ENCODE assay signal across 1 cellular context in genomic region chr16:22366371-22366770, GRCh38.
TF ChIP-seq lines count a peak whose summit lies in the region.

No MANE protein-coding gene starts in this region.

TF ChIP-seq in GM23338, 12 proteins besides CTCF, POLR2A, EP300 and RAD21 (continued from another document):
- TF ChIP-seq ZNF462 (CRISPR knock-in tag; IDR thresholded peaks at IDR 0.05): no peak
- TF ChIP-seq ZNF114 (CRISPR knock-in tag; IDR thresholded peaks at IDR 0.05): no peak
- TF ChIP-seq CREB1 (CRISPR knock-in tag; IDR thresholded peaks at IDR 0.05; ENCODE audit: low read depth): no peak
- TF ChIP-seq EZH2phosphoT487 (IDR thresholded peaks at IDR 0.05; ENCODE audit: unreplicated experiment): no peak
- no peak for TF ChIP-seq POLR2AphosphoS5 (IDR thresholded peaks at IDR 0.05; ENCODE audit: low read depth)
- TF ChIP-seq, protein P1, sequence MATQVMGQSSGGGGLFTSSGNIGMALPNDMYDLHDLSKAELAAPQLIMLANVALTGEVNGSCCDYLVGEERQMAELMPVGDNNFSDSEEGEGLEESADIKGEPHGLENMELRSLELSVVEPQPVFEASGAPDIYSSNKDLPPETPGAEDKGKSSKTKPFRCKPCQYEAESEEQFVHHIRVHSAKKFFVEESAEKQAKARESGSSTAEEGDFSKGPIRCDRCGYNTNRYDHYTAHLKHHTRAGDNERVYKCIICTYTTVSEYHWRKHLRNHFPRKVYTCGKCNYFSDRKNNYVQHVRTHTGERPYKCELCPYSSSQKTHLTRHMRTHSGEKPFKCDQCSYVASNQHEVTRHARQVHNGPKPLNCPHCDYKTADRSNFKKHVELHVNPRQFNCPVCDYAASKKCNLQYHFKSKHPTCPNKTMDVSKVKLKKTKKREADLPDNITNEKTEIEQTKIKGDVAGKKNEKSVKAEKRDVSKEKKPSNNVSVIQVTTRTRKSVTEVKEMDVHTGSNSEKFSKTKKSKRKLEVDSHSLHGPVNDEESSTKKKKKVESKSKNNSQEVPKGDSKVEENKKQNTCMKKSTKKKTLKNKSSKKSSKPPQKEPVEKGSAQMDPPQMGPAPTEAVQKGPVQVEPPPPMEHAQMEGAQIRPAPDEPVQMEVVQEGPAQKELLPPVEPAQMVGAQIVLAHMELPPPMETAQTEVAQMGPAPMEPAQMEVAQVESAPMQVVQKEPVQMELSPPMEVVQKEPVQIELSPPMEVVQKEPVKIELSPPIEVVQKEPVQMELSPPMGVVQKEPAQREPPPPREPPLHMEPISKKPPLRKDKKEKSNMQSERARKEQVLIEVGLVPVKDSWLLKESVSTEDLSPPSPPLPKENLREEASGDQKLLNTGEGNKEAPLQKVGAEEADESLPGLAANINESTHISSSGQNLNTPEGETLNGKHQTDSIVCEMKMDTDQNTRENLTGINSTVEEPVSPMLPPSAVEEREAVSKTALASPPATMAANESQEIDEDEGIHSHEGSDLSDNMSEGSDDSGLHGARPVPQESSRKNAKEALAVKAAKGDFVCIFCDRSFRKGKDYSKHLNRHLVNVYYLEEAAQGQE (IDR thresholded peaks at IDR 0.05; ENCODE audit: unreplicated experiment): no peak
- TF ChIP-seq JUNB (IDR thresholded peaks at IDR 0.05; ENCODE audit: unreplicated experiment): no peak
- no peak for TF ChIP-seq ZNF331 (CRISPR knock-in tag; IDR thresholded peaks at IDR 0.05; ENCODE audit: low read depth)
- TF ChIP-seq, protein P2, sequence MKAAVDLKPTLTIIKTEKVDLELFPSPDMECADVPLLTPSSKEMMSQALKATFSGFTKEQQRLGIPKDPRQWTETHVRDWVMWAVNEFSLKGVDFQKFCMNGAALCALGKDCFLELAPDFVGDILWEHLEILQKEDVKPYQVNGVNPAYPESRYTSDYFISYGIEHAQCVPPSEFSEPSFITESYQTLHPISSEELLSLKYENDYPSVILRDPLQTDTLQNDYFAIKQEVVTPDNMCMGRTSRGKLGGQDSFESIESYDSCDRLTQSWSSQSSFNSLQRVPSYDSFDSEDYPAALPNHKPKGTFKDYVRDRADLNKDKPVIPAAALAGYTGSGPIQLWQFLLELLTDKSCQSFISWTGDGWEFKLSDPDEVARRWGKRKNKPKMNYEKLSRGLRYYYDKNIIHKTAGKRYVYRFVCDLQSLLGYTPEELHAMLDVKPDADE (IDR thresholded peaks at IDR 0.05): no peak
